In genomic region chr3:195893121-195893449, GRCh38 we compare ENCODE assay signal across 10 cellular contexts. TPM values are rescaled to one million over a fixed set of nuclear protein-coding genes. Genes with fewer than 3 reads are reported as not detected.
DNase-seq lines count a peak whose midpoint lies in the region; ATAC-seq and TF ChIP-seq lines count a peak whose summit lies in the region.
"Had no signal": no experiment of that assay in that cellular context is flagged by ENCODE, and none has a peak within 500 bp of the region (broad histone marks: within the 10 kb centered on the region; RNA-seq: fewer than 3 reads in every experiment).

No MANE protein-coding gene starts in this region.

- H3K4me2 ChIP-seq in mesenchymal stem cell (ENCODE audit: low read length, poor library complexity, severe bottlenecking): peak overlapping the region; percentile 35

- H3K9me3 ChIP-seq in mesenchymal stem cell (ENCODE audit: control insufficient read depth, low read length): no peaks in the 10 kb centered on the region
- H3K9me3 ChIP-seq in suprapubic skin: no peaks in the 10 kb centered on the region

- H3K27me3 ChIP-seq in dorsolateral prefrontal cortex: no peaks in the 10 kb centered on the region
- no peaks in the 10 kb centered on the region for H3K27me3 ChIP-seq in mesenchymal stem cell (ENCODE audit: control insufficient read depth in 1 of 2, insufficient read depth in 1 of 2, low read length in 2 of 2)
- no peaks in the 10 kb centered on the region for H3K27me3 ChIP-seq in suprapubic skin

- H3K79me1 ChIP-seq in mesenchymal stem cell (replicated peaks; ENCODE audit: low read length, poor library complexity, severe bottlenecking): peaks cover 47% of the 10 kb centered on the region

- H3K9ac ChIP-seq in mesenchymal stem cell (ENCODE audit: low read length): peak overlapping the region; percentile 57

- H2BK5ac ChIP-seq in mesenchymal stem cell (ENCODE audit: low read depth, low read length, poor library complexity, severe bottlenecking): peak overlapping the region; percentile 46

- no peak for TF ChIP-seq EP300 in suprapubic skin (IDR thresholded peaks at IDR 0.05)

- peak overlapping the region; percentile 87 for H2BK15ac ChIP-seq in mesenchymal stem cell (ENCODE audit: low read depth, poor library complexity, severe bottlenecking)

- H2AFZ ChIP-seq in mesenchymal stem cell (ENCODE audit: low read depth, low read length): no peak overlapping the region

- peak overlapping the region; percentile 67 to 70 for H2BK12ac ChIP-seq in mesenchymal stem cell (ENCODE audit: low read length in 2 of 2)

- peak overlapping the region; percentile 84 for H4K91ac ChIP-seq in mesenchymal stem cell (ENCODE audit: low read length)

- H3K36me3 ChIP-seq in mesenchymal stem cell (ENCODE audit: control insufficient read depth in 1 of 2, insufficient read depth in 2 of 2, low read depth in 1 of 2, low read length in 2 of 2) (peaks cover under 1 to 18% of the 10 kb centered on the region in 2 experiments), suprapubic skin (peaks cover 6% of the 10 kb centered on the region)

- H3K14ac ChIP-seq in mesenchymal stem cell (ENCODE audit: low read length in 2 of 2): peak overlapping the region in 1 of 2 experiments; percentile 76

- peak overlapping the region; percentile 92 for H4K8ac ChIP-seq in mesenchymal stem cell (ENCODE audit: low read length)

- peak overlapping the region; percentile 24 to 81 for H3K4ac ChIP-seq in mesenchymal stem cell (ENCODE audit: low read depth in 1 of 2, low read length in 2 of 2)

- peak overlapping the region; percentile 54 for H2BK120ac ChIP-seq in mesenchymal stem cell (ENCODE audit: low read depth, low read length)

- H3K23ac ChIP-seq in mesenchymal stem cell (ENCODE audit: low read length in 2 of 2): peak overlapping the region in 1 of 2 experiments; percentile 23

- H3K4me3 ChIP-seq in dorsolateral prefrontal cortex: peak overlapping the region; percentile 13 to 95 (median 83)
- H3K4me3 ChIP-seq in mesenchymal stem cell (ENCODE audit: insufficient read depth in 1 of 2, low read depth in 1 of 2, low read length in 2 of 2): peak overlapping the region in 1 of 2 experiments; percentile 55
- peak overlapping the region; percentile 29 for H3K4me3 ChIP-seq in suprapubic skin

- peak; percentile 87 for DNase-seq in NCI-H2196 (lab: John Stamatoyannopoulos, UW; ENCODE audit: unreplicated experiment)
- DNase-seq in dorsolateral prefrontal cortex: peak in 1 of 10 donors; percentile 61
- no peak for DNase-seq in mesenchymal stem cell
- no peak for DNase-seq in suprapubic skin (ENCODE audit: low spot score in 2 of 2)
- no peak for DNase-seq in cerebellum (ENCODE audit: low spot score)
- DNase-seq in DMS 273 (lab: John Stamatoyannopoulos, UW; ENCODE audit: unreplicated experiment): no peak
- no peak for DNase-seq in SKM-1 treated with dmso at 0.1 percent for 144 hours (lab: John Stamatoyannopoulos, UW; ENCODE audit: unreplicated experiment)
- DNase-seq: NCI-H1436, T1000 had no signal

- intact Hi-C loops in dorsolateral prefrontal cortex (cut with DNase I): loop anchor here (1.0 to 2.0 kb wide), 2 partner anchors 24 to 33 kb away; no protein-coding TSS in a partner anchor

- peak overlapping the region; percentile 11 to 98 (median 95) for H3K27ac ChIP-seq in dorsolateral prefrontal cortex
- no peak overlapping the region for H3K27ac ChIP-seq in mesenchymal stem cell (ENCODE audit: low read length, poor library complexity, severe bottlenecking)
- H3K27ac ChIP-seq in suprapubic skin: no peak overlapping the region

- peak overlapping the region; percentile 53 for H2AK5ac ChIP-seq in mesenchymal stem cell (ENCODE audit: low read length, severe bottlenecking)

- ATAC-seq in GM21381 (IDR thresholded peaks at IDR 0.05; ENCODE audit: unreplicated experiment): no peak

- H3K4me1 ChIP-seq in mesenchymal stem cell (ENCODE audit: control insufficient read depth, insufficient read depth, low read depth, low read length) (peaks cover 54% of the 10 kb centered on the region), suprapubic skin (peaks cover 65% of the 10 kb centered on the region)

- H3K18ac ChIP-seq in mesenchymal stem cell (ENCODE audit: low read depth in 1 of 2, low read length in 2 of 2): peak overlapping the region; percentile 83 to 87

- TF ChIP-seq CTCF in dorsolateral prefrontal cortex (IDR thresholded peaks at IDR 0.05 in 54 of 56, conservative IDR thresholded peaks at IDR 0.05 in 2 of 56; ENCODE audit: low read depth in 1 of 56, partially characterized antibody in 56 of 56) (no peak), suprapubic skin (IDR thresholded peaks at IDR 0.05) (no peak)

- WGBS in mesenchymal stem cell: 92% methylated on average over 5 of the region's 8 CpGs
- 0% methylated on average over 3 of the region's 8 CpGs for WGBS in suprapubic skin

- no peak for TF ChIP-seq POLR2A in suprapubic skin (IDR thresholded peaks at IDR 0.05)

RNA-seq across cellular contexts. Expression of gene TNK2, which starts 15.3 kb away (rescaled TPM):
- 100 to 1,000 TPM; 167 to 402 (median 279) TPM for total RNA-seq in dorsolateral prefrontal cortex
- 11.7 TPM for polyA plus RNA-seq in mesenchymal stem cell (2013, experiment 1 of 2)
- polyA plus RNA-seq in mesenchymal stem cell (2013, experiment 2 of 2): 11.4 TPM
- 100 to 1,000 TPM in 1 of 4 donors, 10 to 100 TPM in 3; 52.4 to 101 (median 70.0) TPM for total RNA-seq in suprapubic skin
- total RNA-seq in cerebellum: 17.8 TPM

Comparison
In these comparisons a context has a peak if more than half of its experiments do, and no peak if none do; other contexts are left out.
1. H3K27ac ChIP-seq: peak in dorsolateral prefrontal cortex (59 of 59); none in mesenchymal stem cell (single experiment) and suprapubic skin (single experiment).